1 cellular context compared by ENCODE assay signal in the genomic region with DNA sequence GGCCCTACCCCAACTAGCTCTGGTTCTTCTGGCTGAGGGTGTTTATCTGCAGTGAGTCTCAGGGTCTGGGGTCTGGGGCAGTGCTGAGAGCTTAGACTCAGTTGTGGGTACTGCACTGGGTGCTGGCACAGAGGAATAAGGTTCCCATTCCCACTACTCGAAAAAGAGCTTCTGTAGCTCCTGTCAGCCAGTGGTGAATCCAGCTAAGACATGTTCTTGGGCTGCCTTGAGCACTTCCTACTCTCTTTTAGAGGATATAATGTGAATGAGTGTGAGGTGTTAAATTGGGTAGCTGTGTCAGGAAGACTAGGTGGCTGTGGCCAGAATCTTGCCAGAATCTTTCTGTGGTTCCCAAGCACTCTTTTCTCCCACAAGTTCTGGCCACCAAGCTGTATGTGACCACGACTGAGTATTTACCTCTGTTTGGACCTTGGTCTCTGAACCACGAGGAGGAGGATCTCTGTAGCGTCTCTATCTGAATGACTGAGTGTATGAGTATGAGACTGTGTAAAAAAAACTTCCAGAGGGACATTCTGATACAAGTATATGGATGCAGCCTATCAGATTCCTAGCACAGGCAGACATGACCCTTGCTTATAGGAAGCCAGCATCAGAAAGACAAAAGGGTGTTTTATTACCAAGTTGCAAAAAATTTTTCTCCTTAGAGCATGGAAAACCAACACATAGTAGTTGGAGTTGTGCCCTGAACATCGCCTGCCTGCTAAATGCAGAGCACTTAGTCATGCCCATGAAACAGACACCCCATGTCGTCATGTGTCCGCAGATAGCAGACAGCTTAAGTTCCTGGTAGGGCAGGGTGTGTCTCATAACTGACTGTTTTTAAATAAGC.
TF ChIP-seq lines count a peak whose summit lies in the region.

No MANE protein-coding gene starts in this region.

TF ChIP-seq in HepG2, 621 proteins besides CTCF, POLR2A, EP300 and RAD21 (continues in another document):
- TF ChIP-seq, protein P1, sequence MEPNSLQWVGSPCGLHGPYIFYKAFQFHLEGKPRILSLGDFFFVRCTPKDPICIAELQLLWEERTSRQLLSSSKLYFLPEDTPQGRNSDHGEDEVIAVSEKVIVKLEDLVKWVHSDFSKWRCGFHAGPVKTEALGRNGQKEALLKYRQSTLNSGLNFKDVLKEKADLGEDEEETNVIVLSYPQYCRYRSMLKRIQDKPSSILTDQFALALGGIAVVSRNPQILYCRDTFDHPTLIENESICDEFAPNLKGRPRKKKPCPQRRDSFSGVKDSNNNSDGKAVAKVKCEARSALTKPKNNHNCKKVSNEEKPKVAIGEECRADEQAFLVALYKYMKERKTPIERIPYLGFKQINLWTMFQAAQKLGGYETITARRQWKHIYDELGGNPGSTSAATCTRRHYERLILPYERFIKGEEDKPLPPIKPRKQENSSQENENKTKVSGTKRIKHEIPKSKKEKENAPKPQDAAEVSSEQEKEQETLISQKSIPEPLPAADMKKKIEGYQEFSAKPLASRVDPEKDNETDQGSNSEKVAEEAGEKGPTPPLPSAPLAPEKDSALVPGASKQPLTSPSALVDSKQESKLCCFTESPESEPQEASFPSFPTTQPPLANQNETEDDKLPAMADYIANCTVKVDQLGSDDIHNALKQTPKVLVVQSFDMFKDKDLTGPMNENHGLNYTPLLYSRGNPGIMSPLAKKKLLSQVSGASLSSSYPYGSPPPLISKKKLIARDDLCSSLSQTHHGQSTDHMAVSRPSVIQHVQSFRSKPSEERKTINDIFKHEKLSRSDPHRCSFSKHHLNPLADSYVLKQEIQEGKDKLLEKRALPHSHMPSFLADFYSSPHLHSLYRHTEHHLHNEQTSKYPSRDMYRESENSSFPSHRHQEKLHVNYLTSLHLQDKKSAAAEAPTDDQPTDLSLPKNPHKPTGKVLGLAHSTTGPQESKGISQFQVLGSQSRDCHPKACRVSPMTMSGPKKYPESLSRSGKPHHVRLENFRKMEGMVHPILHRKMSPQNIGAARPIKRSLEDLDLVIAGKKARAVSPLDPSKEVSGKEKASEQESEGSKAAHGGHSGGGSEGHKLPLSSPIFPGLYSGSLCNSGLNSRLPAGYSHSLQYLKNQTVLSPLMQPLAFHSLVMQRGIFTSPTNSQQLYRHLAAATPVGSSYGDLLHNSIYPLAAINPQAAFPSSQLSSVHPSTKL (CRISPR knock-in tag; IDR thresholded peaks at IDR 0.05), result peak; percentile 76
- TF ChIP-seq ZKSCAN8 (CRISPR knock-in tag; IDR thresholded peaks at IDR 0.05; ENCODE audit: borderline replicate concordance), result 0 out of 2 replicates have a peak, but pooled peaks have one; percentile 51
- TF ChIP-seq ASH2L (IDR thresholded peaks at IDR 0.05; ENCODE audit: insufficient read length, low read depth, low read length), result peak; percentile 75
- TF ChIP-seq, protein P2, sequence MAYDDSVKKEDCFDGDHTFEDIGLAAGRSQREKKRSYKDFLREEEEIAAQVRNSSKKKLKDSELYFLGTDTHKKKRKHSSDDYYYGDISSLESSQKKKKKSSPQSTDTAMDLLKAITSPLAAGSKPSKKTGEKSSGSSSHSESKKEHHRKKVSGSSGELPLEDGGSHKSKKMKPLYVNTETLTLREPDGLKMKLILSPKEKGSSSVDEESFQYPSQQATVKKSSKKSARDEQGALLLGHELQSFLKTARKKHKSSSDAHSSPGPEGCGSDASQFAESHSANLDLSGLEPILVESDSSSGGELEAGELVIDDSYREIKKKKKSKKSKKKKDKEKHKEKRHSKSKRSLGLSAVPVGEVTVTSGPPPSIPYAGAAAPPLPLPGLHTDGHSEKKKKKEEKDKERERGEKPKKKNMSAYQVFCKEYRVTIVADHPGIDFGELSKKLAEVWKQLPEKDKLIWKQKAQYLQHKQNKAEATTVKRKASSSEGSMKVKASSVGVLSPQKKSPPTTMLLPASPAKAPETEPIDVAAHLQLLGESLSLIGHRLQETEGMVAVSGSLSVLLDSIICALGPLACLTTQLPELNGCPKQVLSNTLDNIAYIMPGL (CRISPR knock-in tag; IDR thresholded peaks at IDR 0.05; ENCODE audit: borderline replicate concordance in 1 of 2, low read depth in 1 of 2), result no peak
- peak; percentile 92 for TF ChIP-seq HNF4A (CRISPR knock-in tag; IDR thresholded peaks at IDR 0.05)
- TF ChIP-seq HOXA3 (CRISPR knock-in tag; IDR thresholded peaks at IDR 0.05), result peak; percentile 58; the same call in 1 of the 2 replicates
- TF ChIP-seq ZNF83 (CRISPR knock-in tag; IDR thresholded peaks at IDR 0.05; ENCODE audit: borderline replicate concordance), result no peak
- TF ChIP-seq NPAS2 (CRISPR knock-in tag; IDR thresholded peaks at IDR 0.05; ENCODE audit: borderline replicate concordance), result no peak
- TF ChIP-seq, protein P3, sequence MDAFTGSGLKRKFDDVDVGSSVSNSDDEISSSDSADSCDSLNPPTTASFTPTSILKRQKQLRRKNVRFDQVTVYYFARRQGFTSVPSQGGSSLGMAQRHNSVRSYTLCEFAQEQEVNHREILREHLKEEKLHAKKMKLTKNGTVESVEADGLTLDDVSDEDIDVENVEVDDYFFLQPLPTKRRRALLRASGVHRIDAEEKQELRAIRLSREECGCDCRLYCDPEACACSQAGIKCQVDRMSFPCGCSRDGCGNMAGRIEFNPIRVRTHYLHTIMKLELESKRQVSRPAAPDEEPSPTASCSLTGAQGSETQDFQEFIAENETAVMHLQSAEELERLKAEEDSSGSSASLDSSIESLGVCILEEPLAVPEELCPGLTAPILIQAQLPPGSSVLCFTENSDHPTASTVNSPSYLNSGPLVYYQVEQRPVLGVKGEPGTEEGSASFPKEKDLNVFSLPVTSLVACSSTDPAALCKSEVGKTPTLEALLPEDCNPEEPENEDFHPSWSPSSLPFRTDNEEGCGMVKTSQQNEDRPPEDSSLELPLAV (CRISPR knock-in tag; conservative IDR thresholded peaks at IDR 0.05; ENCODE audit: low read depth), result no peak
- no peak for TF ChIP-seq RELA (CRISPR knock-in tag; IDR thresholded peaks at IDR 0.05)
- TF ChIP-seq ZFP37 (CRISPR knock-in tag; IDR thresholded peaks at IDR 0.05; ENCODE audit: borderline replicate concordance), result no peak
- no peak for TF ChIP-seq ZIK1 (CRISPR knock-in tag; IDR thresholded peaks at IDR 0.05; ENCODE audit: borderline replicate concordance, low read depth)
- TF ChIP-seq, protein P4, sequence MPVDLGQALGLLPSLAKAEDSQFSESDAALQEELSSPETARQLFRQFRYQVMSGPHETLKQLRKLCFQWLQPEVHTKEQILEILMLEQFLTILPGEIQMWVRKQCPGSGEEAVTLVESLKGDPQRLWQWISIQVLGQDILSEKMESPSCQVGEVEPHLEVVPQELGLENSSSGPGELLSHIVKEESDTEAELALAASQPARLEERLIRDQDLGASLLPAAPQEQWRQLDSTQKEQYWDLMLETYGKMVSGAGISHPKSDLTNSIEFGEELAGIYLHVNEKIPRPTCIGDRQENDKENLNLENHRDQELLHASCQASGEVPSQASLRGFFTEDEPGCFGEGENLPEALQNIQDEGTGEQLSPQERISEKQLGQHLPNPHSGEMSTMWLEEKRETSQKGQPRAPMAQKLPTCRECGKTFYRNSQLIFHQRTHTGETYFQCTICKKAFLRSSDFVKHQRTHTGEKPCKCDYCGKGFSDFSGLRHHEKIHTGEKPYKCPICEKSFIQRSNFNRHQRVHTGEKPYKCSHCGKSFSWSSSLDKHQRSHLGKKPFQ (CRISPR knock-in tag; IDR thresholded peaks at IDR 0.05; ENCODE audit: insufficient replicate concordance), result peak; percentile 34
- no peak for TF ChIP-seq ELF1 (CRISPR knock-in tag; IDR thresholded peaks at IDR 0.05)
- TF ChIP-seq, protein P5, sequence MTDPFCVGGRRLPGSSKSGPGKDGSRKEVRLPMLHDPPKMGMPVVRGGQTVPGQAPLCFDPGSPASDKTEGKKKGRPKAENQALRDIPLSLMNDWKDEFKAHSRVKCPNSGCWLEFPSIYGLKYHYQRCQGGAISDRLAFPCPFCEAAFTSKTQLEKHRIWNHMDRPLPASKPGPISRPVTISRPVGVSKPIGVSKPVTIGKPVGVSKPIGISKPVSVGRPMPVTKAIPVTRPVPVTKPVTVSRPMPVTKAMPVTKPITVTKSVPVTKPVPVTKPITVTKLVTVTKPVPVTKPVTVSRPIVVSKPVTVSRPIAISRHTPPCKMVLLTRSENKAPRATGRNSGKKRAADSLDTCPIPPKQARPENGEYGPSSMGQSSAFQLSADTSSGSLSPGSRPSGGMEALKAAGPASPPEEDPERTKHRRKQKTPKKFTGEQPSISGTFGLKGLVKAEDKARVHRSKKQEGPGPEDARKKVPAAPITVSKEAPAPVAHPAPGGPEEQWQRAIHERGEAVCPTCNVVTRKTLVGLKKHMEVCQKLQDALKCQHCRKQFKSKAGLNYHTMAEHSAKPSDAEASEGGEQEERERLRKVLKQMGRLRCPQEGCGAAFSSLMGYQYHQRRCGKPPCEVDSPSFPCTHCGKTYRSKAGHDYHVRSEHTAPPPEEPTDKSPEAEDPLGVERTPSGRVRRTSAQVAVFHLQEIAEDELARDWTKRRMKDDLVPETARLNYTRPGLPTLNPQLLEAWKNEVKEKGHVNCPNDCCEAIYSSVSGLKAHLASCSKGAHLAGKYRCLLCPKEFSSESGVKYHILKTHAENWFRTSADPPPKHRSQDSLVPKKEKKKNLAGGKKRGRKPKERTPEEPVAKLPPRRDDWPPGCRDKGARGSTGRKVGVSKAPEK (CRISPR knock-in tag; IDR thresholded peaks at IDR 0.05; ENCODE audit: borderline replicate concordance), result no peak
- no peak for TF ChIP-seq ZNF678 (CRISPR knock-in tag; IDR thresholded peaks at IDR 0.05)
- TF ChIP-seq DPF2 (CRISPR knock-in tag; IDR thresholded peaks at IDR 0.05; ENCODE audit: borderline replicate concordance, low read depth), result 0 out of 2 replicates have a peak, but pooled peaks have one; percentile 27
- TF ChIP-seq ZNF251 (CRISPR knock-in tag; IDR thresholded peaks at IDR 0.05), result no peak
- TF ChIP-seq MED1 (CRISPR knock-in tag; IDR thresholded peaks at IDR 0.05), result peak; percentile 45; the same call in 1 of the 2 replicates
- TF ChIP-seq ZMYM4 (CRISPR knock-in tag; IDR thresholded peaks at IDR 0.05), result peak; percentile 28; the same call in 1 of the 2 replicates
- TF ChIP-seq, protein P6, sequence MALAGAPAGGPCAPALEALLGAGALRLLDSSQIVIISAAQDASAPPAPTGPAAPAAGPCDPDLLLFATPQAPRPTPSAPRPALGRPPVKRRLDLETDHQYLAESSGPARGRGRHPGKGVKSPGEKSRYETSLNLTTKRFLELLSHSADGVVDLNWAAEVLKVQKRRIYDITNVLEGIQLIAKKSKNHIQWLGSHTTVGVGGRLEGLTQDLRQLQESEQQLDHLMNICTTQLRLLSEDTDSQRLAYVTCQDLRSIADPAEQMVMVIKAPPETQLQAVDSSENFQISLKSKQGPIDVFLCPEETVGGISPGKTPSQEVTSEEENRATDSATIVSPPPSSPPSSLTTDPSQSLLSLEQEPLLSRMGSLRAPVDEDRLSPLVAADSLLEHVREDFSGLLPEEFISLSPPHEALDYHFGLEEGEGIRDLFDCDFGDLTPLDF (CRISPR knock-in tag; IDR thresholded peaks at IDR 0.05), result no peak
- TF ChIP-seq, protein P7, sequence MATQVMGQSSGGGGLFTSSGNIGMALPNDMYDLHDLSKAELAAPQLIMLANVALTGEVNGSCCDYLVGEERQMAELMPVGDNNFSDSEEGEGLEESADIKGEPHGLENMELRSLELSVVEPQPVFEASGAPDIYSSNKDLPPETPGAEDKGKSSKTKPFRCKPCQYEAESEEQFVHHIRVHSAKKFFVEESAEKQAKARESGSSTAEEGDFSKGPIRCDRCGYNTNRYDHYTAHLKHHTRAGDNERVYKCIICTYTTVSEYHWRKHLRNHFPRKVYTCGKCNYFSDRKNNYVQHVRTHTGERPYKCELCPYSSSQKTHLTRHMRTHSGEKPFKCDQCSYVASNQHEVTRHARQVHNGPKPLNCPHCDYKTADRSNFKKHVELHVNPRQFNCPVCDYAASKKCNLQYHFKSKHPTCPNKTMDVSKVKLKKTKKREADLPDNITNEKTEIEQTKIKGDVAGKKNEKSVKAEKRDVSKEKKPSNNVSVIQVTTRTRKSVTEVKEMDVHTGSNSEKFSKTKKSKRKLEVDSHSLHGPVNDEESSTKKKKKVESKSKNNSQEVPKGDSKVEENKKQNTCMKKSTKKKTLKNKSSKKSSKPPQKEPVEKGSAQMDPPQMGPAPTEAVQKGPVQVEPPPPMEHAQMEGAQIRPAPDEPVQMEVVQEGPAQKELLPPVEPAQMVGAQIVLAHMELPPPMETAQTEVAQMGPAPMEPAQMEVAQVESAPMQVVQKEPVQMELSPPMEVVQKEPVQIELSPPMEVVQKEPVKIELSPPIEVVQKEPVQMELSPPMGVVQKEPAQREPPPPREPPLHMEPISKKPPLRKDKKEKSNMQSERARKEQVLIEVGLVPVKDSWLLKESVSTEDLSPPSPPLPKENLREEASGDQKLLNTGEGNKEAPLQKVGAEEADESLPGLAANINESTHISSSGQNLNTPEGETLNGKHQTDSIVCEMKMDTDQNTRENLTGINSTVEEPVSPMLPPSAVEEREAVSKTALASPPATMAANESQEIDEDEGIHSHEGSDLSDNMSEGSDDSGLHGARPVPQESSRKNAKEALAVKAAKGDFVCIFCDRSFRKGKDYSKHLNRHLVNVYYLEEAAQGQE (IDR thresholded peaks at IDR 0.05; ENCODE audit: borderline replicate concordance in 1 of 2, low read depth in 1 of 2, low read length in 2 of 2), result no peak
- TF ChIP-seq SMAD3 (CRISPR knock-in tag; IDR thresholded peaks at IDR 0.05), result 0 out of 2 replicates have a peak, but pooled peaks have one; percentile 29
- peak; percentile 63 for TF ChIP-seq KDM6A (CRISPR knock-in tag; IDR thresholded peaks at IDR 0.05; ENCODE audit: low read depth)
- TF ChIP-seq, protein P8, sequence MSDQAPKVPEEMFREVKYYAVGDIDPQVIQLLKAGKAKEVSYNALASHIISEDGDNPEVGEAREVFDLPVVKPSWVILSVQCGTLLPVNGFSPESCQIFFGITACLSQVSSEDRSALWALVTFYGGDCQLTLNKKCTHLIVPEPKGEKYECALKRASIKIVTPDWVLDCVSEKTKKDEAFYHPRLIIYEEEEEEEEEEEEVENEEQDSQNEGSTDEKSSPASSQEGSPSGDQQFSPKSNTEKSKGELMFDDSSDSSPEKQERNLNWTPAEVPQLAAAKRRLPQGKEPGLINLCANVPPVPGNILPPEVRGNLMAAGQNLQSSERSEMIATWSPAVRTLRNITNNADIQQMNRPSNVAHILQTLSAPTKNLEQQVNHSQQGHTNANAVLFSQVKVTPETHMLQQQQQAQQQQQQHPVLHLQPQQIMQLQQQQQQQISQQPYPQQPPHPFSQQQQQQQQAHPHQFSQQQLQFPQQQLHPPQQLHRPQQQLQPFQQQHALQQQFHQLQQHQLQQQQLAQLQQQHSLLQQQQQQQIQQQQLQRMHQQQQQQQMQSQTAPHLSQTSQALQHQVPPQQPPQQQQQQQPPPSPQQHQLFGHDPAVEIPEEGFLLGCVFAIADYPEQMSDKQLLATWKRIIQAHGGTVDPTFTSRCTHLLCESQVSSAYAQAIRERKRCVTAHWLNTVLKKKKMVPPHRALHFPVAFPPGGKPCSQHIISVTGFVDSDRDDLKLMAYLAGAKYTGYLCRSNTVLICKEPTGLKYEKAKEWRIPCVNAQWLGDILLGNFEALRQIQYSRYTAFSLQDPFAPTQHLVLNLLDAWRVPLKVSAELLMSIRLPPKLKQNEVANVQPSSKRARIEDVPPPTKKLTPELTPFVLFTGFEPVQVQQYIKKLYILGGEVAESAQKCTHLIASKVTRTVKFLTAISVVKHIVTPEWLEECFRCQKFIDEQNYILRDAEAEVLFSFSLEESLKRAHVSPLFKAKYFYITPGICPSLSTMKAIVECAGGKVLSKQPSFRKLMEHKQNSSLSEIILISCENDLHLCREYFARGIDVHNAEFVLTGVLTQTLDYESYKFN (CRISPR knock-in tag; conservative IDR thresholded peaks at IDR 0.05), result peak; percentile 85
- 0 out of 2 replicates have a peak, but pooled peaks have one; percentile 50 for TF ChIP-seq ZNF644 (CRISPR knock-in tag; IDR thresholded peaks at IDR 0.05; ENCODE audit: low read depth)
- no peak for TF ChIP-seq ZBTB7B (CRISPR knock-in tag; IDR thresholded peaks at IDR 0.05)
- no peak for TF ChIP-seq HOXA9 (CRISPR knock-in tag; IDR thresholded peaks at IDR 0.05; ENCODE audit: borderline replicate concordance)
